Comparison of ENCODE assay signal across 7 cellular contexts in genomic region chr2:11829947-11830707, GRCh38.
DNase-seq lines count a peak whose midpoint lies in the region; ATAC-seq and TF ChIP-seq lines count a peak whose summit lies in the region.

No MANE protein-coding gene starts in this region.

- no peaks in the 10 kb centered on the region for H3K9me2 ChIP-seq in MM.1S (replicated peaks; ENCODE audit: insufficient read depth, low read length)

- peaks cover 28% of the 10 kb centered on the region for H3F3A ChIP-seq in MM.1S (ENCODE audit: insufficient read depth, low read length)

- no peaks in the 10 kb centered on the region for H3K9me3 ChIP-seq in HEK293 (ENCODE audit: control insufficient read depth, insufficient read depth, low read depth, low read length)
- no peaks in the 10 kb centered on the region for H3K9me3 ChIP-seq in MM.1S (replicated peaks; ENCODE audit: insufficient read depth, low read length)

- H3K27ac ChIP-seq in HEK293 (ENCODE audit: extremely low read depth, low read depth, low read length) = peak overlapping the region; percentile 75
- no peak overlapping the region for H3K27ac ChIP-seq in MM.1S (ENCODE audit: low read length)

- no peak overlapping the region for H3K9ac ChIP-seq in MM.1S (ENCODE audit: low read length)

- DNase-seq in MM.1S = peak; percentile 85
- peak; percentile 85 to 97 for DNase-seq in SW 1271 (lab: John Stamatoyannopoulos, UW)
- peak; percentile 99 for DNase-seq in astrocyte of the spinal cord (ENCODE audit: low read depth, low spot score)
- peak; percentile 92 for DNase-seq in iPS DF 19.7 (ENCODE audit: low read depth, low spot score)
- peak; percentile 78 for DNase-seq in sciatic nerve (ENCODE audit: low spot score)

- ATAC-seq in sciatic nerve = peak; percentile 92

- peaks cover 48% of the 10 kb centered on the region for H3K27me3 ChIP-seq in MM.1S (replicated peaks; ENCODE audit: insufficient read depth, low read length)

- CTCF ChIA-PET in HEK293 (lab: Yijun Ruan, JAX) = interaction anchor here (0.6 to 4.6 kb wide), 17 partner anchors 34 to 1176 kb away, joined by 3 to 32 read pairs (median 4); partner anchors contain the start of gene TRIB2

- TF ChIP-seq CTCF in GM12872 (IDR thresholded peaks at IDR 0.05; ENCODE audit: insufficient read depth, low read depth, low read length) (0 out of 3 replicates have a peak, but pooled peaks have one; percentile 11), HEK293 (tag by site-specific recombination; IDR thresholded peaks at IDR 0.05) (peak; percentile 88), MM.1S (IDR thresholded peaks at IDR 0.05; ENCODE audit: low read length) (no peak), astrocyte of the spinal cord (IDR thresholded peaks at IDR 0.05; ENCODE audit: low read depth, low read length) (peak; percentile 66)

- intact Hi-C loops in sciatic nerve (cut with DNase I) = no loop called here

- H3K4me3 ChIP-seq in HEK293 (ENCODE audit: low read depth, low read length) (peak overlapping the region; percentile 27), MM.1S (ENCODE audit: low read length) (no peak overlapping the region), astrocyte of the spinal cord (ENCODE audit: low read depth, low read length) (peak overlapping the region; percentile 23)

- H3K4me1 ChIP-seq in HEK293 (ENCODE audit: control insufficient read depth, insufficient read depth, low read length) = peaks cover 10% of the 10 kb centered on the region
- peaks cover 30% of the 10 kb centered on the region for H3K4me1 ChIP-seq in MM.1S (ENCODE audit: low read length)

- H3K36me3 ChIP-seq in HEK293 (ENCODE audit: control insufficient read depth in 2 of 2, insufficient read depth in 1 of 2, low read length in 2 of 2) (peaks cover 6 to 20% of the 10 kb centered on the region in 2 experiments), MM.1S (replicated peaks; ENCODE audit: insufficient read depth, low read length) (peaks cover 7% of the 10 kb centered on the region; the same call in 1 of the 2 replicates)

- H3K4me2 ChIP-seq in MM.1S (ENCODE audit: low read depth, low read length) = peak overlapping the region; percentile 52

- no peak overlapping the region for H2AFZ ChIP-seq in MM.1S (ENCODE audit: low read length)

- POLR2A ChIA-PET in HEK293 (lab: Yijun Ruan, JAX) = interaction anchor here (1.1 to 1.4 kb wide), 2 partner anchors 886 to 1177 kb away, joined by 3 to 4 read pairs; partner anchors contain the start of gene TRIB2

- in situ Hi-C loops in astrocyte of the spinal cord (cut with HindIII; ENCODE audit: low sequenced_read_pairs) = no loop called here

- H3K79me2 ChIP-seq in MM.1S (ENCODE audit: low read length) = no peaks in the 10 kb centered on the region

- peaks cover 16% of the 10 kb centered on the region; the same call in 1 of the 2 replicates for H4K20me1 ChIP-seq in MM.1S (ENCODE audit: insufficient read depth, low read length)

TF ChIP-seq in HEK293, 187 proteins besides CTCF, POLR2A, EP300 and RAD21 (continues in another document):
- TF ChIP-seq GFI1B (tag by site-specific recombination; IDR thresholded peaks at IDR 0.05) = peak; percentile 49; the same call in 1 of the 2 replicates
- peak; percentile 36; the same call in 1 of the 2 replicates for TF ChIP-seq EGR2 (tag by site-specific recombination; IDR thresholded peaks at IDR 0.05; ENCODE audit: low read depth)
- TF ChIP-seq ZNF223 (tag by site-specific recombination; IDR thresholded peaks at IDR 0.05) = no peak
- TF ChIP-seq ZNF155 (tag by site-specific recombination; IDR thresholded peaks at IDR 0.05) = no peak
- TF ChIP-seq ZNF341 (tag by site-specific recombination; IDR thresholded peaks at IDR 0.05; ENCODE audit: low read depth) = peak; percentile 50; the same call in 1 of the 2 replicates
- TF ChIP-seq YY2 (tag by site-specific recombination; IDR thresholded peaks at IDR 0.05) = 0 out of 2 replicates have a peak, but pooled peaks have one; percentile 55
- TF ChIP-seq OSR2 (tag by site-specific recombination; IDR thresholded peaks at IDR 0.05) = peak; percentile 77
- 0 out of 2 replicates have a peak, but pooled peaks have one; percentile 56 for TF ChIP-seq KLF17 (tag by site-specific recombination; IDR thresholded peaks at IDR 0.05)
- TF ChIP-seq KLF9 (tag by site-specific recombination; IDR thresholded peaks at IDR 0.05; ENCODE audit: low read depth) = peak; percentile 28; the same call in 1 of the 2 replicates
- no peak for TF ChIP-seq ZNF580 (tag by site-specific recombination; IDR thresholded peaks at IDR 0.05)
- 0 out of 2 replicates have a peak, but pooled peaks have one; percentile 53 for TF ChIP-seq MZF1 (tag by site-specific recombination; IDR thresholded peaks at IDR 0.05; ENCODE audit: borderline replicate concordance)
- peak; percentile 87 for TF ChIP-seq ZNF600 (tag by site-specific recombination; IDR thresholded peaks at IDR 0.05)
- peak; percentile 61; the same call in 1 of the 2 replicates for TF ChIP-seq ZNF639 (tag by site-specific recombination; IDR thresholded peaks at IDR 0.05)
- TF ChIP-seq ZNF335 (tag by site-specific recombination; conservative IDR thresholded peaks at IDR 0.05) = peak; percentile 73
- TF ChIP-seq ZNF549 (tag by site-specific recombination; IDR thresholded peaks at IDR 0.05) = no peak
- TF ChIP-seq INSM2 (tag by site-specific recombination; IDR thresholded peaks at IDR 0.05) = 0 out of 2 replicates have a peak, but pooled peaks have one; percentile 43
- peak; percentile 45; the same call in 1 of the 2 replicates for TF ChIP-seq GLIS2 (tag by site-specific recombination; IDR thresholded peaks at IDR 0.05)
- peak; percentile 36; the same call in 1 of the 2 replicates for TF ChIP-seq IKZF3 (tag by site-specific recombination; IDR thresholded peaks at IDR 0.05)
- TF ChIP-seq ZXDB (tag by site-specific recombination; IDR thresholded peaks at IDR 0.05) = peak; percentile 75
- TF ChIP-seq GLIS1 (tag by site-specific recombination; IDR thresholded peaks at IDR 0.05) = peak; percentile 54; the same call in 1 of the 2 replicates
- peak; percentile 77 for TF ChIP-seq ZNF366 (tag by site-specific recombination; conservative IDR thresholded peaks at IDR 0.05)
- TF ChIP-seq ZNF837 (tag by site-specific recombination; IDR thresholded peaks at IDR 0.05) = no peak
- 0 out of 2 replicates have a peak, but pooled peaks have one; percentile 65 for TF ChIP-seq ZNF416 (tag by site-specific recombination; IDR thresholded peaks at IDR 0.05)
- peak; percentile 45; the same call in 1 of the 2 replicates for TF ChIP-seq ZNF76 (tag by site-specific recombination; IDR thresholded peaks at IDR 0.05; ENCODE audit: borderline replicate concordance, low read depth)
- no peak for TF ChIP-seq KLF1 (tag by site-specific recombination; IDR thresholded peaks at IDR 0.05)
- TF ChIP-seq ZSCAN4 (tag by site-specific recombination; IDR thresholded peaks at IDR 0.05) = peak; percentile 88
- TF ChIP-seq ZNF138 (tag by site-specific recombination; IDR thresholded peaks at IDR 0.05; ENCODE audit: borderline replicate concordance) = no peak
- TF ChIP-seq ZNF404 (tag by site-specific recombination; IDR thresholded peaks at IDR 0.05) = no peak
- no peak for TF ChIP-seq ZNF354C (tag by site-specific recombination; IDR thresholded peaks at IDR 0.05; ENCODE audit: borderline replicate concordance, low read depth)
